9 cellular contexts compared by ENCODE assay signal in the genomic region with DNA sequence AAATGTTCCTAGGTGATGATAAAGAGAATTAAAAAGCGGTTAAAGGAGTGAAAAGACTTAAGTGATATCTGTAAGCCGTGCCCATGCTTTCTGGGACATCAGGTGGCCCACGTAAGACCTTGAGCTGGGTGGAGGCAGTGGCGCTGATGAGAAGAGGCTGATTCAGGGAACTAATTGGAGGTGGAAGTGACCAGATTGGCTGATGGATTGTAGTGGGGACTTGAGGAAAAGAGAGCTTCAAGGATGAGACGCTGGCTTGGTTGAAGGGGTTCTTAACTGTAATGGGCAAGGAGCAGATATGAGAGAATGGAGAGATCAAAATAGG.
DNase-seq lines count a peak whose midpoint lies in the region; ATAC-seq, FAIRE-seq and TF ChIP-seq lines count a peak whose summit lies in the region.
"Had no signal": no experiment of that assay in that cellular context is flagged by ENCODE, and none has a peak within 500 bp of the region (broad histone marks: within the 10 kb centered on the region; RNA-seq: fewer than 3 reads in every experiment).

No MANE protein-coding gene starts in this region.

- BruUV-seq in Caco-2 (replicated peaks; lab: Mats Ljungman, UMichigan) = no TSS peak

- no peak overlapping the region for H3K27ac ChIP-seq in Karpas-422 (ENCODE audit: low read length)
- H3K27ac ChIP-seq in pancreas = peak overlapping the region in 3 of 4 donors; percentile 94 to 98 (median 98)

- peak overlapping the region; percentile 99 for H3K4me3 Mint-ChIP-seq in Caco-2 (ENCODE audit: unreplicated experiment)
- H3K4me3 Mint-ChIP-seq in dendritic cell treated with granulocyte-macrophage colony-stimulating factor and Interleukin-4, amounts not matched to agents 40 ng/mL and 50 ng/mL, for 4 days = no peak overlapping the region

- FAIRE-seq in pancreas (lab: Jason Lieb, UNC) (no peak), GM12892 (lab: Jason Lieb, UNC) (no peak)

- TF ChIP-seq CTCF in Caco-2 (IDR thresholded peaks at IDR 0.05; ENCODE audit: insufficient read depth in 1 of 2, low read depth in 1 of 2, low read length in 1 of 2, severe bottlenecking in 1 of 2, unreplicated experiment in 1 of 2) (no peak), pancreas (IDR thresholded peaks at IDR 0.05) (no peak)

- no peaks in the 10 kb centered on the region for H3K27me3 Mint-ChIP-seq in Caco-2 (ENCODE audit: insufficient read depth, unreplicated experiment)
- no peaks in the 10 kb centered on the region for H3K27me3 Mint-ChIP-seq in dendritic cell treated with granulocyte-macrophage colony-stimulating factor and Interleukin-4, amounts not matched to agents 40 ng/mL and 50 ng/mL, for 4 days

- POLR2A ChIA-PET in Caco-2 (lab: Charles Lee) = interaction anchor here (0.6 to 3.4 kb wide), 6 partner anchors 20 to 72 kb away, joined by 3 to 45 read pairs (median 6); a partner anchor contains a TSS

- peak overlapping the region; percentile 100 for H3K27ac Mint-ChIP-seq in Caco-2 (ENCODE audit: unreplicated experiment)
- H3K27ac Mint-ChIP-seq in dendritic cell treated with granulocyte-macrophage colony-stimulating factor and Interleukin-4, amounts not matched to agents 40 ng/mL and 50 ng/mL, for 4 days = peak overlapping the region; percentile 97

- H3K4me3 ChIP-seq in Caco-2 (ENCODE audit: low read depth, low read length) (peak overlapping the region; percentile 81; the same call in 1 of the 2 replicates), Karpas-422 (ENCODE audit: low read length) (no peak overlapping the region), pancreas (peak overlapping the region in 1 of 4 donors; percentile 75)

- H3K79me2 ChIP-seq in Karpas-422 (ENCODE audit: low read length) = no peaks in the 10 kb centered on the region

- intact Hi-C loops in Caco-2 (cut with micrococcal nuclease; ENCODE audit: unreplicated experiment) (no loop called here), pancreas (cut with DNase I) (no loop called here)
- intact Hi-C loops in dendritic cell treated with granulocyte-macrophage colony-stimulating factor and Interleukin-4, amounts not matched to agents 40 ng/mL and 50 ng/mL, for 4 days (cut with micrococcal nuclease) = no loop called here

- peaks cover 13% of the 10 kb centered on the region for H3K4me1 Mint-ChIP-seq in Caco-2 (ENCODE audit: low read depth, unreplicated experiment)
- peaks cover 31% of the 10 kb centered on the region for H3K4me1 Mint-ChIP-seq in dendritic cell treated with granulocyte-macrophage colony-stimulating factor and Interleukin-4, amounts not matched to agents 40 ng/mL and 50 ng/mL, for 4 days (ENCODE audit: low read depth)

- no peak overlapping the region for H3K9ac ChIP-seq in Karpas-422 (ENCODE audit: low read length)

- no peak for ATAC-seq in pancreas
- no peak for ATAC-seq in HG02981 (IDR thresholded peaks at IDR 0.05; ENCODE audit: unreplicated experiment)
- no peak for ATAC-seq in GM18517 (IDR thresholded peaks at IDR 0.05; ENCODE audit: unreplicated experiment)
- ATAC-seq in HG03571 (IDR thresholded peaks at IDR 0.05; ENCODE audit: unreplicated experiment) = no peak

- no peaks in the 10 kb centered on the region for H3K9me3 ChIP-seq in Caco-2
- H3K9me3 ChIP-seq in Karpas-422 (ENCODE audit: low read length) = no peaks in the 10 kb centered on the region
- no peaks in the 10 kb centered on the region for H3K9me3 ChIP-seq in pancreas

- no peaks in the 10 kb centered on the region for H3K9me2 ChIP-seq in Karpas-422 (replicated peaks; ENCODE audit: insufficient read depth, low read length)

- no peak overlapping the region for H2AFZ ChIP-seq in Karpas-422 (ENCODE audit: low read length)

- CTCF ChIA-PET in Caco-2 (lab: Charles Lee) = interaction anchor here (0.7 kb wide), 1 partner anchor 29 kb away, joined by 3 read pairs; no protein-coding TSS in a partner anchor

- no peak for DNase-seq in Caco-2
- no peak for DNase-seq in Karpas-422
- no peak for DNase-seq in pancreas
- DNase-seq in GM12892 (ENCODE audit: insufficient read length) = no peak
- DNase-seq: activated effector memory CD4-positive, alpha-beta T cell treated with Interleukin-2 at 50 U/mL for 16 hours had no signal

- H3K36me3 ChIP-seq in Caco-2 (ENCODE audit: control insufficient read depth, insufficient read depth, low read length) = no peaks in the 10 kb centered on the region
- no peaks in the 10 kb centered on the region for H3K36me3 ChIP-seq in Karpas-422 (ENCODE audit: insufficient read depth, low read length)
- no peaks in the 10 kb centered on the region for H3K36me3 ChIP-seq in pancreas

- no peaks in the 10 kb centered on the region for H4K20me1 ChIP-seq in Karpas-422 (ENCODE audit: insufficient read depth, low read depth, low read length)

- 63 to 68% methylated on average over 5 of the region's 5 CpGs for WGBS in pancreas, 2 donors

- no peak for TF ChIP-seq POLR2A in GM12892 (IDR thresholded peaks at IDR 0.05; ENCODE audit: low read depth, low read length)

- H3K4me2 ChIP-seq in Karpas-422 (ENCODE audit: low read depth, low read length, poor library complexity, severe bottlenecking) = peak overlapping the region; percentile 98

- H3K36me3 Mint-ChIP-seq in Caco-2 (ENCODE audit: insufficient read depth, unreplicated experiment) = peaks cover 25% of the 10 kb centered on the region
- H3K36me3 Mint-ChIP-seq in dendritic cell treated with granulocyte-macrophage colony-stimulating factor and Interleukin-4, amounts not matched to agents 40 ng/mL and 50 ng/mL, for 4 days (ENCODE audit: low read depth) = peaks cover 39% of the 10 kb centered on the region

- H3K4me1 ChIP-seq in Caco-2 (peaks cover 4% of the 10 kb centered on the region; the same call in 1 of the 2 replicates), Karpas-422 (ENCODE audit: low read length) (peaks cover 19% of the 10 kb centered on the region), pancreas (peaks cover 0 to 8% (median 0%) of the 10 kb centered on the region in 3 donors)

- H3K27me3 ChIP-seq in Caco-2 (replicated peaks; ENCODE audit: control insufficient read depth, insufficient read depth, low read length) (no peaks in the 10 kb centered on the region; the same call in 1 of the 2 replicates), Karpas-422 (ENCODE audit: low read length) (no peaks in the 10 kb centered on the region), pancreas (no peaks in the 10 kb centered on the region)

- no peaks in the 10 kb centered on the region for H3K9me3 Mint-ChIP-seq in Caco-2 (ENCODE audit: unreplicated experiment)
- H3K9me3 Mint-ChIP-seq in dendritic cell treated with granulocyte-macrophage colony-stimulating factor and Interleukin-4, amounts not matched to agents 40 ng/mL and 50 ng/mL, for 4 days = no peaks in the 10 kb centered on the region
